ENCODE assay signal across 33 cellular contexts in the genomic region with DNA sequence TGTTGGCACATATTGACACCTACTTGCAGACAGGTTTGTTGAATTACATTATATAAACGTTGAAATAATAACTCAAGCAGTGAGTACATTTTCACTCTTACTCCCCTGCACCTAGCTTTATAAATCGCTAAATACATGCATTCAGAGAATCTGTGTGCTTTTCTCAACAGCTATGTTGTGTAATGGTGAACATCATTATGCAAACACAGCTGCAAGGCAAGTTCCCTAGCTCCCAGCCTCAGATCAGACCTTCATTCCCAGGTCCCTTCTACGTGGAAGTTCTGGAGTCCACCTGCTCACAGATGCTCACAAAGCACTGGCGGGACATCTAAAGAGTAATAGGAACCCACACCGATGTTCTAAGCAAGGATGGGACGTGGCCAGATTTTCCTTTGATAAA.
"Had no signal": no experiment of that assay in that cellular context is flagged by ENCODE, and none has a peak within 500 bp of the region (broad histone marks: within the 10 kb centered on the region; RNA-seq: fewer than 3 reads in every experiment).

No MANE protein-coding gene starts in this region.

- H3K4me1 Mint-ChIP-seq: naive thymus-derived CD8-positive, alpha-beta T cell; nephron progenitor cell; neural crest cell; stimulated activated memory B cell treated with anti-CD40 and anti-IgM and Interleukin-4, amounts not matched to agents 10 μg/mL and 1 μg/mL and 100 μg/mL, for 72 hours; stimulated activated naive CD8-positive, alpha-beta T cell treated with anti-CD3 and anti-CD28 coated beads, Interleukin-15, amount 100 ng/mL, for 72 hours had no signal

- H2AFZ ChIP-seq: parathyroid adenoma had no signal

- FAIRE-seq: urothelium cell line had no signal

- H3K9ac ChIP-seq: parathyroid adenoma had no signal

- ATAC-seq: naive thymus-derived CD8-positive, alpha-beta T cell; natural killer cell treated with Interleukin-12 subunit alpha and Interleukin-12 subunit beta and Interleukin-15 and Interleukin-18, amount 100 ng/mL, for 72 hours; psoas muscle; right cardiac atrium; sciatic nerve; stimulated activated memory B cell treated with anti-CD40 and anti-IgM and Interleukin-4, amounts not matched to agents 10 μg/mL and 1 μg/mL and 100 μg/mL, for 72 hours; stimulated activated naive CD8-positive, alpha-beta T cell treated with anti-CD3 and anti-CD28 coated beads, Interleukin-15, amount 100 ng/mL, for 72 hours; stimulated activated naive CD8-positive, alpha-beta T cell treated with anti-CD3 and anti-CD28 coated beads, Interleukin-15, Interleukin-2, amounts not matched to agents 100 U/mL and 50 U/mL, for 24 hours had no signal

- H3K4me3 ChIP-seq: ovary, psoas muscle, skin epidermis, smooth muscle cell, spleen, suprapubic skin, testis, tibial artery, transverse colon, upper lobe of left lung, vagina had no signal

- H3K27me3 Mint-ChIP-seq: natural killer cell treated with Interleukin-12 subunit alpha and Interleukin-12 subunit beta and Interleukin-15 and Interleukin-18, amount 100 ng/mL, for 72 hours; progenitor cell of endocrine pancreas; stimulated activated naive CD8-positive, alpha-beta T cell treated with anti-CD3 and anti-CD28 coated beads, Interleukin-15, amount 100 ng/mL, for 72 hours had no signal

- H3K4me1 ChIP-seq: parathyroid adenoma, psoas muscle, spleen, suprapubic skin, testis, tibial artery, transverse colon, upper lobe of left lung, vagina had no signal

- H3K36me3 ChIP-seq: neutrophil, ovary, spleen, suprapubic skin, tibial artery, transverse colon, upper lobe of left lung, vagina had no signal

- H3K27ac ChIP-seq: neutrophil, ovary, parathyroid adenoma, psoas muscle, skin epidermis, spleen, suprapubic skin, testis, tibial artery, transverse colon, upper lobe of left lung, vagina had no signal

- H3K79me2 ChIP-seq: parathyroid adenoma had no signal

- H3K27ac Mint-ChIP-seq: naive thymus-derived CD8-positive, alpha-beta T cell; natural killer cell treated with Interleukin-12 subunit alpha and Interleukin-12 subunit beta and Interleukin-15 and Interleukin-18, amount 100 ng/mL, for 72 hours; nephron progenitor cell; progenitor cell of endocrine pancreas; stimulated activated memory B cell treated with anti-CD40 and anti-IgM and Interleukin-4, amounts not matched to agents 10 μg/mL and 1 μg/mL and 100 μg/mL, for 72 hours; stimulated activated naive CD8-positive, alpha-beta T cell treated with anti-CD3 and anti-CD28 coated beads, Interleukin-15, amount 100 ng/mL, for 72 hours had no signal

- H3K9me3 Mint-ChIP-seq: nephron progenitor cell had no signal

- H3K9me3 ChIP-seq: testis, vagina had no signal

- DNase-seq: naive thymus-derived CD8-positive, alpha-beta T cell; nephron progenitor cell; nucleus accumbens; ovary; posterior cingulate gyrus; psoas muscle; right cardiac atrium; spleen; stimulated activated CD4-positive, alpha-beta T cell treated with anti-CD3 and anti-CD28 coated beads, Interleukin-12 subunit alpha, Interleukin-12 subunit beta, amount 100 ng/mL, for 4 hours; stimulated activated CD4-positive, alpha-beta T cell treated with anti-CD3 and anti-CD28 coated beads, Interleukin-1b, Interleukin-23, amount 100 ng/mL, for 48 hours; stimulated activated CD4-positive, alpha-beta T cell treated with anti-CD3 and anti-CD28 coated beads, Interleukin-4, amount 100 ng/mL, for 1 hour; stimulated activated CD4-positive, alpha-beta T cell treated with anti-CD3 and anti-CD28 coated beads, Interleukin-4, amount 100 ng/mL, for 4 hours; stimulated activated CD8-positive, alpha-beta memory T cell treated with anti-CD3 and anti-CD28 coated beads, Interleukin-4, amount 100 ng/mL, for 48 hours; stimulated activated naive CD4-positive, alpha-beta T cell; stimulated activated naive CD8-positive, alpha-beta T cell treated with anti-CD3 and anti-CD28 coated beads, Interleukin-15, amount 100 ng/mL, for 72 hours; stimulated activated naive CD8-positive, alpha-beta T cell treated with anti-CD3 and anti-CD28 coated beads, Interleukin-15, Interleukin-2, amounts not matched to agents 100 U/mL and 50 U/mL, for 24 hours; substantia nigra; testis; tibial artery; transverse colon; upper lobe of left lung had no signal

- H3K4me3 Mint-ChIP-seq: naive thymus-derived CD8-positive, alpha-beta T cell; natural killer cell treated with Interleukin-12 subunit alpha and Interleukin-12 subunit beta and Interleukin-15 and Interleukin-18, amount 100 ng/mL, for 72 hours; nephron progenitor cell; neural crest cell; stimulated activated memory B cell treated with anti-CD40 and anti-IgM and Interleukin-4, amounts not matched to agents 10 μg/mL and 1 μg/mL and 100 μg/mL, for 72 hours; stimulated activated naive CD8-positive, alpha-beta T cell treated with anti-CD3 and anti-CD28 coated beads, Interleukin-15, amount 100 ng/mL, for 72 hours had no signal

- H3K27me3 ChIP-seq: neutrophil, ovary, suprapubic skin, testis, tibial artery, transverse colon, upper lobe of left lung, vagina had no signal

- H3K4me2 ChIP-seq: smooth muscle cell had no signal

- H3K36me3 Mint-ChIP-seq: stimulated activated memory B cell treated with anti-CD40 and anti-IgM and Interleukin-4, amounts not matched to agents 10 μg/mL and 1 μg/mL and 100 μg/mL, for 72 hours had no signal
